Comparison of ENCODE assay signal across 8 cellular contexts in genomic region chr12:120262852-120263724, GRCh38. TPM values are rescaled to one million over a fixed set of nuclear protein-coding genes. Genes with fewer than 3 reads are reported as not detected.
DNase-seq lines count a peak whose midpoint lies in the region; ATAC-seq lines count a peak whose summit lies in the region.

No MANE protein-coding gene starts in this region.

- H3K27me3 Mint-ChIP-seq in CD4-positive, CD25-positive, alpha-beta regulatory T cell: no peaks in the 10 kb centered on the region
- H3K27me3 Mint-ChIP-seq in T-helper 17 cell: no peaks in the 10 kb centered on the region

- H3K36me3 Mint-ChIP-seq in CD4-positive, CD25-positive, alpha-beta regulatory T cell: peaks cover 19% of the 10 kb centered on the region
- H3K36me3 Mint-ChIP-seq in T-helper 17 cell (ENCODE audit: low read depth): peaks cover 8% of the 10 kb centered on the region

- H3K18ac ChIP-seq in neuronal stem cell (ENCODE audit: low read length): no peak overlapping the region

- no peak overlapping the region for H3K4me2 ChIP-seq in neuronal stem cell (ENCODE audit: insufficient read depth, low read length, poor library complexity, severe bottlenecking)

- WGBS in neuronal stem cell (ENCODE audit: extremely low coverage in 2 of 2, insufficient read length in 2 of 2, insufficient replicate concordance in 1 of 2), 2 donors: no CpG with 5 or more reads among the region's 15 CpGs

- peak overlapping the region; percentile 92 to 98 (median 97) for H3K4me3 Mint-ChIP-seq in CD4-positive, CD25-positive, alpha-beta regulatory T cell
- H3K4me3 Mint-ChIP-seq in T-helper 17 cell: peak overlapping the region; percentile 99

- DNase-seq in CD4-positive, CD25-positive, alpha-beta regulatory T cell: no peak
- no peak for DNase-seq in T-helper 17 cell
- DNase-seq in fibroblast of peridontal ligament (ENCODE audit: extremely low read depth): peak; percentile 14
- peak; percentile 83 for DNase-seq in posterior vena cava (ENCODE audit: low spot score)
- DNase-seq in NCI-H1436 (lab: John Stamatoyannopoulos, UW): no peak
- no peak for DNase-seq in neuronal stem cell (ENCODE audit: low spot score)

- H3K9me3 ChIP-seq in CD4-positive, CD25-positive, alpha-beta regulatory T cell (ENCODE audit: control insufficient read depth in 2 of 2, low read length in 2 of 2): no peaks in the 10 kb centered on the region
- no peaks in the 10 kb centered on the region for H3K9me3 ChIP-seq in T-helper 17 cell (ENCODE audit: control insufficient read depth, low read length, poor library complexity, severe bottlenecking)
- H3K9me3 ChIP-seq in neuronal stem cell (replicated peaks in 1 of 2; ENCODE audit: control insufficient read depth in 2 of 2, insufficient read depth in 1 of 2, low read depth in 1 of 2, low read length in 2 of 2): no peaks in the 10 kb centered on the region

- peaks cover 24 to 75% (median 57%) of the 10 kb centered on the region in 4 donors for H3K4me1 Mint-ChIP-seq in CD4-positive, CD25-positive, alpha-beta regulatory T cell
- H3K4me1 Mint-ChIP-seq in T-helper 17 cell: peaks cover 45% of the 10 kb centered on the region

- peaks cover 13% of the 10 kb centered on the region for H3K79me1 ChIP-seq in neuronal stem cell (ENCODE audit: low read depth, low read length)

- H2AFZ ChIP-seq in neuronal stem cell (ENCODE audit: low read length): no peak overlapping the region

- H3K4ac ChIP-seq in neuronal stem cell (ENCODE audit: low read length): no peak overlapping the region

- no peak overlapping the region for H3K14ac ChIP-seq in neuronal stem cell (ENCODE audit: low read length)

- H2BK12ac ChIP-seq in neuronal stem cell (ENCODE audit: low read length): no peak overlapping the region

- H2BK5ac ChIP-seq in neuronal stem cell (ENCODE audit: low read length): no peak overlapping the region

- H3K23ac ChIP-seq in neuronal stem cell (ENCODE audit: low read depth, low read length, poor library complexity): no peak overlapping the region

- no peak overlapping the region for H4K91ac ChIP-seq in neuronal stem cell (ENCODE audit: low read depth, low read length, poor library complexity)

- no peaks in the 10 kb centered on the region for H3K9me3 Mint-ChIP-seq in CD4-positive, CD25-positive, alpha-beta regulatory T cell

- H3K27me3 ChIP-seq in CD4-positive, CD25-positive, alpha-beta regulatory T cell (ENCODE audit: control insufficient read depth, insufficient read depth, low read length): no peaks in the 10 kb centered on the region
- no peaks in the 10 kb centered on the region for H3K27me3 ChIP-seq in neuronal stem cell (ENCODE audit: control insufficient read depth in 3 of 3, insufficient read depth in 3 of 3, low read depth in 1 of 3, low read length in 3 of 3)

- H3K9ac ChIP-seq in neuronal stem cell (ENCODE audit: low read depth, low read length, poor library complexity): no peak overlapping the region

- intact Hi-C loops in posterior vena cava (cut with DNase I): no loop called here

- no peak overlapping the region for H2BK120ac ChIP-seq in neuronal stem cell (ENCODE audit: low read depth, low read length)

- no peak overlapping the region for H2BK15ac ChIP-seq in neuronal stem cell (ENCODE audit: low read length)

- no peaks in the 10 kb centered on the region for H3K36me3 ChIP-seq in CD4-positive, CD25-positive, alpha-beta regulatory T cell (ENCODE audit: control insufficient read depth, insufficient read depth, low read length)
- no peaks in the 10 kb centered on the region for H3K36me3 ChIP-seq in neuronal stem cell (replicated peaks in 1 of 2; ENCODE audit: control insufficient read depth in 2 of 2, insufficient read depth in 2 of 2, low read length in 2 of 2)

- ATAC-seq in CD4-positive, CD25-positive, alpha-beta regulatory T cell (ENCODE audit: low read depth in 2 of 2): no peak
- ATAC-seq in T-helper 17 cell: no peak
- ATAC-seq in GM21423 (IDR thresholded peaks at IDR 0.05; ENCODE audit: unreplicated experiment): no peak
- no peak for ATAC-seq in HG03139 (IDR thresholded peaks at IDR 0.05; ENCODE audit: unreplicated experiment)

- H4K8ac ChIP-seq in neuronal stem cell (ENCODE audit: low read depth, low read length): no peak overlapping the region

- H3K4me3 ChIP-seq in CD4-positive, CD25-positive, alpha-beta regulatory T cell (ENCODE audit: low read depth, low read length): peak overlapping the region; percentile 81
- H3K4me3 ChIP-seq in neuronal stem cell (ENCODE audit: low read length in 2 of 2): no peak overlapping the region

- H3K27ac Mint-ChIP-seq in CD4-positive, CD25-positive, alpha-beta regulatory T cell: peak overlapping the region; percentile 88 to 96 (median 94)
- H3K27ac Mint-ChIP-seq in T-helper 17 cell: peak overlapping the region; percentile 98

- no peak overlapping the region for H2AK5ac ChIP-seq in neuronal stem cell (ENCODE audit: low read depth, low read length)

- H3K27ac ChIP-seq in CD4-positive, CD25-positive, alpha-beta regulatory T cell (ENCODE audit: insufficient read depth, low read length, poor library complexity, severe bottlenecking): peak overlapping the region; percentile 52
- H3K27ac ChIP-seq in neuronal stem cell (replicated peaks; ENCODE audit: low read length): no peak overlapping the region

- H3K4me1 ChIP-seq in CD4-positive, CD25-positive, alpha-beta regulatory T cell (ENCODE audit: control insufficient read depth, insufficient read depth, low read length, poor library complexity, severe bottlenecking): peaks cover 69% of the 10 kb centered on the region
- peaks cover 10 to 17% of the 10 kb centered on the region in 2 donors for H3K4me1 ChIP-seq in neuronal stem cell (ENCODE audit: control insufficient read depth in 2 of 2, insufficient read depth in 1 of 2, low read depth in 1 of 2, low read length in 2 of 2)

RNA-seq across cellular contexts. Expression of gene PXN, which starts 2.4 kb away (rescaled TPM):
- 205 TPM for total RNA-seq in CD4-positive, CD25-positive, alpha-beta regulatory T cell
- 10 to 100 TPM; 64.3 to 89.5 (median 73.5) TPM for polyA plus RNA-seq in CD4-positive, CD25-positive, alpha-beta regulatory T cell
- total RNA-seq in T-helper 17 cell (100 to 1,000 TPM; 155 to 190 TPM), posterior vena cava (100 to 1,000 TPM; 110 to 113 TPM)
- polyA plus RNA-seq in neuronal stem cell (2013, experiment 1 of 2): 29.0 TPM
- 29.6 TPM for polyA plus RNA-seq in neuronal stem cell (2013, experiment 2 of 2)

RNA-seq across cellular contexts. Expression of gene RNU4-2, which starts 28.6 kb away (rescaled TPM):
- 12,754 TPM for total RNA-seq in CD4-positive, CD25-positive, alpha-beta regulatory T cell
- polyA plus RNA-seq in CD4-positive, CD25-positive, alpha-beta regulatory T cell: 100 to 1,000 TPM in 1 of 4 donors, 10 to 100 TPM in 1, not detected in 2; 49.3 to 132 TPM
- total RNA-seq in T-helper 17 cell (over 10,000 TPM; 12,026 to 15,039 TPM), posterior vena cava (over 10,000 TPM; 46,106 to 62,268 TPM)
- not detected for polyA plus RNA-seq in neuronal stem cell (2013, experiment 1 of 2)
- not detected for polyA plus RNA-seq in neuronal stem cell (2013, experiment 2 of 2)

RNA-seq across cellular contexts. Expression of gene RNU4-1, which starts 29.9 kb away (rescaled TPM):
- total RNA-seq in CD4-positive, CD25-positive, alpha-beta regulatory T cell: 1,793 TPM
- not detected for polyA plus RNA-seq in CD4-positive, CD25-positive, alpha-beta regulatory T cell
- 1,000 to 10,000 TPM; 2,168 to 2,286 TPM for total RNA-seq in T-helper 17 cell
- 1,000 to 10,000 TPM; 4,532 to 5,081 TPM for total RNA-seq in posterior vena cava
- polyA plus RNA-seq in neuronal stem cell (2013, experiment 1 of 2): not detected
- polyA plus RNA-seq in neuronal stem cell (2013, experiment 2 of 2): not detected

RNA-seq across cellular contexts. Expression of gene SIRT4, which starts 39.0 kb away (rescaled TPM):
- 0.79 TPM for total RNA-seq in CD4-positive, CD25-positive, alpha-beta regulatory T cell
- polyA plus RNA-seq in CD4-positive, CD25-positive, alpha-beta regulatory T cell: 1 to 10 TPM in 3 of 4 donors, not detected in 1; 1.1 to 2.8 (median 1.2) TPM
- total RNA-seq in T-helper 17 cell (1 to 10 TPM in 1 of 2 donors, under 1 TPM in 1; 0.45 to 1.4 TPM), posterior vena cava (under 1 TPM; 0.69 to 0.71 TPM)
- 4.2 TPM for polyA plus RNA-seq in neuronal stem cell (2013, experiment 1 of 2)
- 4.0 TPM for polyA plus RNA-seq in neuronal stem cell (2013, experiment 2 of 2)

Comparison
In these comparisons a context has a peak if more than half of its experiments do, and no peak if none do; other contexts are left out.
1. DNase-seq: peak in fibroblast of peridontal ligament (single experiment) and posterior vena cava (single experiment); none in CD4-positive, CD25-positive, alpha-beta regulatory T cell (0 of 3), T-helper 17 cell (0 of 3), NCI-H1436 (single experiment) and neuronal stem cell (single experiment).